In the genomic region with DNA sequence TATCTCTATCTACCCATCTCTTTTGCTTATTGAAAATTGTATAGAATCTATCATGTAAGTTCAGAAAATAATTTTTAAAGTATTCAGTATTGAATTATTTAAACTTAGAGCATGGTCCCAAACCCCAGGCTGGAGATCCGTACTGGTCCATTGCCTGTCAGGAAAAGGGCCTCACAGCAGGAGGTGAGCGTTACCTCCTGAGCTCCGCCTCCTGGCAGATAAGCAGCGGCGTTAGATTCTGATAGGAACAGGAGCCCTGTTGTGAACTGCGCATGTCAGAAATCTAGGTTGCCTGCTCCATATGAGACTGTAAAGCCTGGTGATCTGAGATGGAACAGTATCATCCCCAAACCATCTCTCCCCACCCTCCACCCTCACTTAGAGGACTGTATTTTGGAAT, we compare ENCODE assay signal across 22 cellular contexts.
DNase-seq lines count a peak whose midpoint lies in the region; ATAC-seq and TF ChIP-seq lines count a peak whose summit lies in the region.
"Had no signal": no experiment of that assay in that cellular context is flagged by ENCODE, and none has a peak within 500 bp of the region (broad histone marks: within the 10 kb centered on the region; RNA-seq: fewer than 3 reads in every experiment).

No MANE protein-coding gene starts in this region.

- H3K27ac Mint-ChIP-seq in Caco-2 (ENCODE audit: unreplicated experiment) (no peak overlapping the region), GM23338 (no peak overlapping the region), endodermal cell (no peak overlapping the region)
- H3K27ac Mint-ChIP-seq: CD14-positive monocyte; CD4-positive, alpha-beta memory T cell; CD4-positive, CD25-positive, alpha-beta regulatory T cell; CD8-positive, alpha-beta memory T cell had no signal

- no peak for TF ChIP-seq CTCF in Caco-2 (IDR thresholded peaks at IDR 0.05; ENCODE audit: insufficient read depth in 1 of 2, low read depth in 1 of 2, low read length in 1 of 2, severe bottlenecking in 1 of 2, unreplicated experiment in 1 of 2)
- no peak for TF ChIP-seq CTCF in GM23338 (conservative IDR thresholded peaks at IDR 0.05; ENCODE audit: low read depth in 2 of 2)
- no peak for TF ChIP-seq CTCF in endodermal cell (conservative IDR thresholded peaks at IDR 0.05)

- H3K27me3 Mint-ChIP-seq in Caco-2 (ENCODE audit: insufficient read depth, unreplicated experiment) (peaks cover 3% of the 10 kb centered on the region), GM23338 (ENCODE audit: insufficient read depth, low read depth, poor library complexity) (no peaks in the 10 kb centered on the region), endodermal cell (ENCODE audit: insufficient read depth) (no peaks in the 10 kb centered on the region)
- H3K27me3 Mint-ChIP-seq: CD4-positive, alpha-beta memory T cell; CD4-positive, CD25-positive, alpha-beta regulatory T cell; CD8-positive, alpha-beta memory T cell had no signal

- H3K27me3 ChIP-seq in Caco-2 (replicated peaks; ENCODE audit: control insufficient read depth, insufficient read depth, low read length) (no peaks in the 10 kb centered on the region), GM23338 (ENCODE audit: insufficient read depth) (no peaks in the 10 kb centered on the region), endodermal cell (ENCODE audit: control insufficient read depth, insufficient read depth, low read length, poor library complexity, severe bottlenecking) (no peaks in the 10 kb centered on the region), mesendoderm (ENCODE audit: insufficient read depth, low read length, poor library complexity) (no peaks in the 10 kb centered on the region)
- H3K27me3 ChIP-seq: BE2C, BLaER1 had no signal

- H3K4me3 ChIP-seq in Caco-2 (ENCODE audit: low read depth, low read length) (no peak overlapping the region), GM23338 (peak overlapping the region; percentile 18; the same call in 1 of the 2 replicates), endodermal cell (ENCODE audit: low read length) (no peak overlapping the region), mesendoderm (ENCODE audit: low read length) (no peak overlapping the region)
- H3K4me3 ChIP-seq: A549, BLaER1, GM12878 had no signal

- H3K36me3 Mint-ChIP-seq in Caco-2 (ENCODE audit: insufficient read depth, unreplicated experiment) = no peaks in the 10 kb centered on the region
- peaks cover 12% of the 10 kb centered on the region for H3K36me3 Mint-ChIP-seq in GM23338 (ENCODE audit: low read depth)
- no peaks in the 10 kb centered on the region for H3K36me3 Mint-ChIP-seq in endodermal cell (ENCODE audit: low read depth)
- H3K36me3 Mint-ChIP-seq: CD14-positive monocyte; CD4-positive, alpha-beta memory T cell; CD4-positive, CD25-positive, alpha-beta regulatory T cell; CD8-positive, alpha-beta memory T cell had no signal

- H3K9me3 Mint-ChIP-seq in Caco-2 (ENCODE audit: unreplicated experiment) (peaks cover 17% of the 10 kb centered on the region), GM23338 (peaks cover 72% of the 10 kb centered on the region), endodermal cell (peaks cover 13% of the 10 kb centered on the region)

- no peak overlapping the region for H2BK120ac ChIP-seq in mesendoderm (ENCODE audit: low read depth, low read length)

- no peak overlapping the region for H3K27ac ChIP-seq in GM23338 (ENCODE audit: low read depth)
- H3K27ac ChIP-seq in endodermal cell (ENCODE audit: low read depth, low read length) = no peak overlapping the region
- no peak overlapping the region for H3K27ac ChIP-seq in mesendoderm (ENCODE audit: low read depth, low read length)
- H3K27ac ChIP-seq: 22Rv1, A549, BLaER1 had no signal

- H4K5ac ChIP-seq in mesendoderm (ENCODE audit: low read length) = no peak overlapping the region

- H3K9me3 ChIP-seq in Caco-2 (no peaks in the 10 kb centered on the region; the same call in 1 of the 2 replicates), endodermal cell (ENCODE audit: control insufficient read depth, low read length) (peaks cover 11% of the 10 kb centered on the region)
- H3K9me3 ChIP-seq: A549, BE2C had no signal

- H3K4me1 ChIP-seq in Caco-2 (no peaks in the 10 kb centered on the region), GM23338 (ENCODE audit: insufficient read depth) (no peaks in the 10 kb centered on the region), endodermal cell (ENCODE audit: control insufficient read depth, insufficient read depth, low read length) (no peaks in the 10 kb centered on the region), mesendoderm (ENCODE audit: control insufficient read depth, low read depth, low read length) (no peaks in the 10 kb centered on the region)
- H3K4me1 ChIP-seq: A549, BE2C, BLaER1 had no signal

- no peaks in the 10 kb centered on the region for H3K79me1 ChIP-seq in mesendoderm (ENCODE audit: low read length)

- no peaks in the 10 kb centered on the region for H3K9me2 ChIP-seq in GM23338 (ENCODE audit: insufficient read depth)

- H3K56ac ChIP-seq in mesendoderm (ENCODE audit: low read length) = no peak overlapping the region

- H3K18ac ChIP-seq in mesendoderm (ENCODE audit: low read length) = no peak overlapping the region

- CTCF ChIA-PET in Caco-2 (lab: Charles Lee) = no interaction called here

- H3K4me2 ChIP-seq in GM23338 (no peak overlapping the region), mesendoderm (ENCODE audit: low read length) (no peak overlapping the region)
- H3K4me2 ChIP-seq: A549, BLaER1 had no signal

- H3K9ac ChIP-seq in endodermal cell (ENCODE audit: extremely low read depth, low read length, poor library complexity, severe bottlenecking) (no peak overlapping the region), mesendoderm (ENCODE audit: low read length) (no peak overlapping the region)
- H3K9ac ChIP-seq: BLaER1 had no signal

- H4K20me1 ChIP-seq in GM23338 (replicated peaks; ENCODE audit: insufficient read depth) = no peaks in the 10 kb centered on the region
- H4K20me1 ChIP-seq: BLaER1 had no signal

- H2BK5ac ChIP-seq in mesendoderm (ENCODE audit: low read length) = no peak overlapping the region

- H3K79me2 ChIP-seq in GM23338 (replicated peaks; ENCODE audit: insufficient read depth) = no peaks in the 10 kb centered on the region
- no peaks in the 10 kb centered on the region for H3K79me2 ChIP-seq in mesendoderm (ENCODE audit: control insufficient read depth, insufficient read depth, low read length)

- no peak overlapping the region for H3K4ac ChIP-seq in mesendoderm (ENCODE audit: low read depth, low read length)

- no peak overlapping the region for H2AFZ ChIP-seq in GM23338

- no peak for ATAC-seq in GM23338
- no peak for ATAC-seq in HG03342 (IDR thresholded peaks at IDR 0.05; ENCODE audit: unreplicated experiment)
- ATAC-seq in GM21528 (IDR thresholded peaks at IDR 0.05; ENCODE audit: low FRiP score, unreplicated experiment) = no peak
- ATAC-seq: A549, GM12878 had no signal

- no peak overlapping the region for H2BK15ac ChIP-seq in mesendoderm (replicated peaks; ENCODE audit: low read depth)

- intact Hi-C loops in Caco-2 (cut with micrococcal nuclease; ENCODE audit: unreplicated experiment) = no loop called here

- no peaks in the 10 kb centered on the region for H3F3A ChIP-seq in GM23338 (replicated peaks; ENCODE audit: low read depth)

- POLR2A ChIA-PET in Caco-2 (lab: Charles Lee) = no interaction called here

- no peaks in the 10 kb centered on the region for H3K36me3 ChIP-seq in Caco-2 (ENCODE audit: control insufficient read depth, insufficient read depth, low read length)
- H3K36me3 ChIP-seq in GM23338 (ENCODE audit: insufficient read depth) = peaks cover 4% of the 10 kb centered on the region; the same call in 1 of the 2 replicates
- H3K36me3 ChIP-seq in endodermal cell (ENCODE audit: control insufficient read depth, insufficient read depth, low read length) = no peaks in the 10 kb centered on the region
- no peaks in the 10 kb centered on the region for H3K36me3 ChIP-seq in mesendoderm (ENCODE audit: control insufficient read depth, insufficient read depth, low read length)
- H3K36me3 ChIP-seq: BE2C, BLaER1 had no signal

- peak; percentile 9 to 44 for DNase-seq in Caco-2
- DNase-seq in GM23338 (ENCODE audit: low spot score) = peak; percentile 2
- peak; percentile 55 for DNase-seq in endodermal cell
- peak; percentile 63 for DNase-seq in mesendoderm
- DNase-seq in AG20443 (ENCODE audit: low spot score) = no peak
- no peak for DNase-seq in globus pallidus (ENCODE audit: low spot score)
- DNase-seq: BE2C; C1 segment of cervical spinal cord; Calu3; CD4-positive, alpha-beta memory T cell; CD4-positive, CD25-positive, alpha-beta regulatory T cell; CD8-positive, alpha-beta memory T cell; COR-L47; DMS79 treated with DMSO at 0.1 percent for 48 hours; GDM1 had no signal

- no TSS peak for BruUV-seq in Caco-2 (replicated peaks; lab: Mats Ljungman, UMichigan)

- no peaks in the 10 kb centered on the region for H3K4me1 Mint-ChIP-seq in Caco-2 (ENCODE audit: low read depth, unreplicated experiment)
- H3K4me1 Mint-ChIP-seq in GM23338 = peaks cover 2% of the 10 kb centered on the region; the same call in 2 of the 3 replicates
- peaks cover 4% of the 10 kb centered on the region for H3K4me1 Mint-ChIP-seq in endodermal cell
- H3K4me1 Mint-ChIP-seq: CD14-positive monocyte; CD4-positive, alpha-beta memory T cell; CD8-positive, alpha-beta memory T cell had no signal

- WGBS in endodermal cell (ENCODE audit: insufficient coverage in 1 of 2, insufficient read length in 1 of 2), 2 experiments = 76 to 78% methylated on average over 3 to 6 of the region's 6 CpGs
- WGBS in mesendoderm (ENCODE audit: extremely low coverage, insufficient coverage, low lambda C conversion rate) = no CpG with 5 or more reads among the region's 6 CpGs

- H2AK5ac ChIP-seq in mesendoderm (ENCODE audit: low read length) = no peak overlapping the region

- H3K23ac ChIP-seq in mesendoderm (ENCODE audit: low read length) = no peak overlapping the region

- H4K8ac ChIP-seq in mesendoderm (ENCODE audit: low read depth, low read length) = no peak overlapping the region

- no peak overlapping the region for H3K4me3 Mint-ChIP-seq in Caco-2 (ENCODE audit: unreplicated experiment)
- no peak overlapping the region for H3K4me3 Mint-ChIP-seq in GM23338
- no peak overlapping the region for H3K4me3 Mint-ChIP-seq in endodermal cell
- H3K4me3 Mint-ChIP-seq: CD14-positive monocyte; CD4-positive, alpha-beta memory T cell; CD4-positive, CD25-positive, alpha-beta regulatory T cell; CD8-positive, alpha-beta memory T cell had no signal

TF ChIP-seq in GM23338, 12 proteins besides CTCF, POLR2A, EP300 and RAD21 (continues in another document):
- no peak for TF ChIP-seq EZH2phosphoT487 (IDR thresholded peaks at IDR 0.05; ENCODE audit: unreplicated experiment)
- TF ChIP-seq STAT1 (IDR thresholded peaks at IDR 0.05; ENCODE audit: unreplicated experiment) = no peak
- TF ChIP-seq POLR2AphosphoS5 (IDR thresholded peaks at IDR 0.05; ENCODE audit: low read depth) = no peak
- no peak for TF ChIP-seq NANOG (IDR thresholded peaks at IDR 0.05; ENCODE audit: borderline replicate concordance)
- TF ChIP-seq JUNB (IDR thresholded peaks at IDR 0.05; ENCODE audit: unreplicated experiment) = no peak

Comparison
In these comparisons a context has a peak if more than half of its experiments do, and no peak if none do; other contexts are left out.
1. DNase-seq: peak in Caco-2 (2 of 2), GM23338 (single experiment), endodermal cell (single experiment) and mesendoderm (single experiment); none in AG20443 (single experiment) and globus pallidus (single experiment).